12 cellular contexts compared by ENCODE assay signal in the genomic region with DNA sequence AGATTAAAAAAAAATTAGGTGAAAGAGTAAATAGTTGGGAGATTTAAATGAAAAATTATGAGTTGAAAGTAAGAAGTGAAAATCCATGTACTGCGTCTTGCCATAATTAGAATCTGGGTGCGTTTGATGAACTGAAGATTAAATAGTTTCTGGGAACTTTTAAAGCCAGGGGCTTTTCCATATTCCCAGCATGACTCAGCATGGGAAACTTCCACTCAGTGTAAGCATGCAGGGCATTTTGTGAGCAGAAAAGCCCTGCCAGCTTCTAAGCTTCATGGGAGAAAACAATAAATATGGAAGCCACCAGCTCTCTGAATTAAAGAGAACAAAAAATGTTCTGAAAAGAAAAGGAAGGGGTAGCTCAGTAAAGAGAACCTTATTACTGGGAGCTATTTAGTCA.
A peak's percentile ranks its signal among the peaks of the same experiment; 100 is the strongest.
DNase-seq lines count a peak whose midpoint lies in the region; ATAC-seq and TF ChIP-seq lines count a peak whose summit lies in the region.
"Had no signal": no experiment of that assay in that cellular context is flagged by ENCODE, and none has a peak within 500 bp of the region (broad histone marks: within the 10 kb centered on the region; RNA-seq: fewer than 3 reads in every experiment).

No MANE protein-coding gene starts in this region.

- H3K4me1 ChIP-seq in heart left ventricle = peaks cover 0 to 8% (median 0%) of the 10 kb centered on the region in 12 donors
- peaks cover 0 to 6% of the 10 kb centered on the region in 2 donors for H3K4me1 ChIP-seq in gastrocnemius medialis
- H3K4me1 ChIP-seq in ovary (ENCODE audit: insufficient read depth) = no peaks in the 10 kb centered on the region

- intact Hi-C loops in heart left ventricle (cut with DNase I) = loop anchor here in 1 of 10 donors (10.0 kb wide), 1 partner anchor 86 kb away; no protein-coding TSS in a partner anchor
- intact Hi-C loops in gastrocnemius medialis (cut with DNase I; ENCODE audit: low total_unique reads) = loop anchor here (10.0 kb wide), 1 partner anchor 66 kb away; the partner anchor contains the start of gene EDNRB
- intact Hi-C loops in ovary (cut with DNase I) = no loop called here

- DNase-seq in ELR (ENCODE audit: low read depth) (peak; percentile 82), amniotic stem cell (lab: John Stamatoyannopoulos, UW) (peak; percentile 11), heart left ventricle (peak in 1 of 5 donors; percentile 23), gastrocnemius medialis (no peak), activated gamma-delta T cell treated with Interleukin-2 at 50 U/mL for 16 hours (no peak), ovary (no peak), NOMO-1 treated with DMSO at 0.1 percent for 48 hours (lab: John Stamatoyannopoulos, UW; ENCODE audit: unreplicated experiment) (no peak), DMS79 treated with DMSO at 0.1 percent for 48 hours (lab: John Stamatoyannopoulos, UW) (no peak)
- DNase-seq: activated CD4-positive, alpha-beta T cell treated with anti-CD3 and anti-CD28 coated beads, Interleukin-2, amount 50 U/mL, for 48 hours; Kasumi-1; stimulated activated CD4-positive, alpha-beta T cell treated with anti-CD3 and anti-CD28 coated beads, Interleukin-12 subunit alpha, Interleukin-12 subunit beta, amount 100 ng/mL, for 4 hours had no signal

- no peak for TF ChIP-seq CTCF in heart left ventricle (IDR thresholded peaks at IDR 0.05)
- no peak for TF ChIP-seq CTCF in gastrocnemius medialis (IDR thresholded peaks at IDR 0.05 in 4 of 5, conservative IDR thresholded peaks at IDR 0.05 in 1 of 5)
- TF ChIP-seq CTCF in ovary (IDR thresholded peaks at IDR 0.05) = no peak

- ATAC-seq in heart left ventricle = peak in 2 of 4 donors; percentile 64 to 74
- peak in 1 of 2 donors; percentile 49 for ATAC-seq in gastrocnemius medialis
- ATAC-seq: Panc1 had no signal

- TF ChIP-seq EP300 in ovary (IDR thresholded peaks at IDR 0.05) = no peak

- peaks cover 0 to 18% (median 1%) of the 10 kb centered on the region in 12 donors for H3K9me3 ChIP-seq in heart left ventricle
- no peaks in the 10 kb centered on the region for H3K9me3 ChIP-seq in gastrocnemius medialis
- no peaks in the 10 kb centered on the region for H3K9me3 ChIP-seq in ovary

- 39 to 42% (median 41%) methylated on average over 2 of the region's 2 CpGs for WGBS in heart left ventricle, 4 donors
- 27 to 40% (median 32%) methylated on average over 2 of the region's 2 CpGs for WGBS in ovary, 3 donors

- TF ChIP-seq POLR2A in heart left ventricle (IDR thresholded peaks at IDR 0.05) (no peak), gastrocnemius medialis (IDR thresholded peaks at IDR 0.05) (no peak), ovary (IDR thresholded peaks at IDR 0.05) (no peak)

- H3K27me3 ChIP-seq in heart left ventricle (no peaks in the 10 kb centered on the region), gastrocnemius medialis (no peaks in the 10 kb centered on the region), ovary (no peaks in the 10 kb centered on the region)

- H3K36me3 ChIP-seq in heart left ventricle = no peaks in the 10 kb centered on the region
- no peaks in the 10 kb centered on the region for H3K36me3 ChIP-seq in gastrocnemius medialis
- H3K36me3 ChIP-seq in ovary = no peaks in the 10 kb centered on the region

- H3K4me3 ChIP-seq in heart left ventricle = no peak overlapping the region
- H3K4me3 ChIP-seq in gastrocnemius medialis = no peak overlapping the region
- no peak overlapping the region for H3K4me3 ChIP-seq in ovary

- H3K27ac ChIP-seq in heart left ventricle (peak overlapping the region in 7 of 12 donors; percentile 4 to 44 (median 18)), gastrocnemius medialis (peak overlapping the region in 3 of 4 donors; percentile 23 to 53 (median 51)), ovary (no peak overlapping the region)

- in situ Hi-C loops in gastrocnemius medialis (cut with MboI; ENCODE audit: low sequenced_read_pairs in 4 of 4) = no loop called here

Comparison
In these comparisons a context has a peak if more than half of its experiments do, and no peak if none do; other contexts are left out.
1. DNase-seq: peak in ELR (single experiment) and amniotic stem cell (single experiment); none in gastrocnemius medialis (0 of 2), activated gamma-delta T cell treated with Interleukin-2 at 50 U/mL for 16 hours (single experiment), ovary (0 of 5), NOMO-1 treated with DMSO at 0.1 percent for 48 hours (single experiment) and DMS79 treated with DMSO at 0.1 percent for 48 hours (single experiment).
2. H3K27ac ChIP-seq: peak in heart left ventricle (7 of 12) and gastrocnemius medialis (3 of 4); none in ovary (0 of 2).